Comparison of ENCODE assay signal across 12 cellular contexts in genomic region chr6:35668096-35668495, GRCh38. TPM values are rescaled to one million over a fixed set of nuclear protein-coding genes. Genes with fewer than 3 reads are reported as not detected.
A peak's percentile ranks its signal among the peaks of the same experiment; 100 is the strongest.
DNase-seq lines count a peak whose midpoint lies in the region; ATAC-seq and TF ChIP-seq lines count a peak whose summit lies in the region.
"Had no signal": no experiment of that assay in that cellular context is flagged by ENCODE, and none has a peak within 500 bp of the region (broad histone marks: within the 10 kb centered on the region; RNA-seq: fewer than 3 reads in every experiment).

No MANE protein-coding gene starts in this region.

- H3K4me1 Mint-ChIP-seq in activated T-cell treated with anti-CD3 and anti-CD28 coated beads, Interleukin-2, amount 50 U/mL, for 4 hours (ENCODE audit: low read depth): peaks cover 45% of the 10 kb centered on the region
- H3K4me1 Mint-ChIP-seq in T-helper 17 cell: peaks cover 17% of the 10 kb centered on the region

- H3K27ac ChIP-seq in skin epidermis (peak overlapping the region in 12 of 21 experiments; percentile 3 to 77 (median 60)), upper lobe of left lung (peak overlapping the region in 1 of 4 donors; percentile 17), thyroid gland (no peak overlapping the region)
- H3K27ac ChIP-seq: PC-9, VCaP had no signal

- no peak for TF ChIP-seq EP300 in upper lobe of left lung (IDR thresholded peaks at IDR 0.05)

- no peak for DNase-seq in activated T-cell treated with anti-CD3 and anti-CD28 coated beads, Interleukin-2, amount 50 U/mL, for 4 hours
- DNase-seq in activated T-cell treated with anti-CD3 and anti-CD28 coated beads, Interleukin-2, amount 50 U/mL, for 48 hours: no peak
- DNase-seq in T-helper 17 cell (no peak), fibroblast of pulmonary artery (ENCODE audit: low read depth) (no peak), upper lobe of left lung (no peak), hepatic stellate cell (ENCODE audit: low spot score) (no peak), thyroid gland (no peak)
- DNase-seq: PC-9 had no signal

- WGBS in upper lobe of left lung, 2 donors: 76 to 79% methylated on average over 2 of the region's 2 CpGs
- WGBS in thyroid gland, 2 donors: 84 to 86% methylated on average over 2 of the region's 2 CpGs

- no peak overlapping the region for H3K27ac Mint-ChIP-seq in T-helper 17 cell
- H3K27ac Mint-ChIP-seq: progenitor cell of endocrine pancreas had no signal

- intact Hi-C loops in thyroid gland (cut with DNase I): no loop called here

- ATAC-seq in activated T-cell treated with anti-CD3 and anti-CD28 coated beads, Interleukin-2, amount 50 U/mL, for 4 hours: no peak
- ATAC-seq in T-helper 17 cell: no peak
- ATAC-seq in upper lobe of left lung (ENCODE audit: low FRiP score in 2 of 2): no peak
- ATAC-seq: K562 had no signal

- H3K9me3 ChIP-seq in T-helper 17 cell (ENCODE audit: control insufficient read depth, low read length, poor library complexity, severe bottlenecking): no peaks in the 10 kb centered on the region
- no peaks in the 10 kb centered on the region for H3K9me3 ChIP-seq in upper lobe of left lung
- H3K9me3 ChIP-seq in thyroid gland: no peaks in the 10 kb centered on the region

- peaks cover 39 to 77% (median 50%) of the 10 kb centered on the region in 4 donors for H3K4me1 ChIP-seq in upper lobe of left lung
- H3K4me1 ChIP-seq in thyroid gland: peaks cover 15 to 36% of the 10 kb centered on the region in 2 donors

- TF ChIP-seq POLR2A in upper lobe of left lung (IDR thresholded peaks at IDR 0.05) (no peak), thyroid gland (IDR thresholded peaks at IDR 0.05) (no peak)

- H3K36me3 ChIP-seq in upper lobe of left lung (peaks cover 0 to 21% (median 3%) of the 10 kb centered on the region in 4 donors), thyroid gland (peaks cover 0 to 3% of the 10 kb centered on the region in 2 donors)

- no peaks in the 10 kb centered on the region for H3K9me3 Mint-ChIP-seq in activated T-cell treated with anti-CD3 and anti-CD28 coated beads, Interleukin-2, amount 50 U/mL, for 4 hours

- peak overlapping the region; percentile 70 for H3K4me3 Mint-ChIP-seq in activated T-cell treated with anti-CD3 and anti-CD28 coated beads, Interleukin-2, amount 50 U/mL, for 4 hours
- H3K4me3 Mint-ChIP-seq in T-helper 17 cell: peak overlapping the region; percentile 85

- H3K27me3 Mint-ChIP-seq in activated T-cell treated with anti-CD3 and anti-CD28 coated beads, Interleukin-2, amount 50 U/mL, for 4 hours (ENCODE audit: low read depth): no peaks in the 10 kb centered on the region
- no peaks in the 10 kb centered on the region for H3K27me3 Mint-ChIP-seq in T-helper 17 cell
- H3K27me3 Mint-ChIP-seq: progenitor cell of endocrine pancreas had no signal

- peak overlapping the region; percentile 25 for H3K4me3 ChIP-seq in fibroblast of pulmonary artery (replicated peaks; ENCODE audit: low read depth, low read length)
- no peak overlapping the region for H3K4me3 ChIP-seq in skin epidermis
- no peak overlapping the region for H3K4me3 ChIP-seq in upper lobe of left lung
- no peak overlapping the region for H3K4me3 ChIP-seq in thyroid gland (replicated peaks in 1 of 3)
- H3K4me3 ChIP-seq: K562, PC-9 had no signal

- no peaks in the 10 kb centered on the region for H3K36me3 Mint-ChIP-seq in activated T-cell treated with anti-CD3 and anti-CD28 coated beads, Interleukin-2, amount 50 U/mL, for 4 hours (ENCODE audit: insufficient read depth)
- H3K36me3 Mint-ChIP-seq in T-helper 17 cell (ENCODE audit: low read depth): no peaks in the 10 kb centered on the region

- H3K27me3 ChIP-seq in upper lobe of left lung (no peaks in the 10 kb centered on the region), thyroid gland (no peaks in the 10 kb centered on the region)

- no peak for TF ChIP-seq CTCF in fibroblast of pulmonary artery (IDR thresholded peaks at IDR 0.05; ENCODE audit: low read length, missing control alignments)
- no peak for TF ChIP-seq CTCF in upper lobe of left lung (IDR thresholded peaks at IDR 0.05)
- no peak for TF ChIP-seq CTCF in thyroid gland (IDR thresholded peaks at IDR 0.05)

RNA-seq across cellular contexts. Expression of gene FKBP5, which starts 20.6 kb away (rescaled TPM):
- 10 to 100 TPM; 46.5 to 62.3 (median 59.9) TPM for total RNA-seq in activated T-cell treated with anti-CD3 and anti-CD28 coated beads, Interleukin-2, amount 50 U/mL, for 4 hours
- total RNA-seq in T-helper 17 cell (10 to 100 TPM; 53.3 to 60.8 TPM), upper lobe of left lung (100 to 1,000 TPM; 112 to 203 (median 143) TPM), thyroid gland (100 to 1,000 TPM; 239 to 600 (median 253) TPM)

Comparison
In these comparisons a context has a peak if more than half of its experiments do, and no peak if none do; other contexts are left out.
1. H3K27ac ChIP-seq: peak in skin epidermis (12 of 21); none in thyroid gland (0 of 3).